34 cellular contexts compared by ENCODE assay signal in genomic region chr14:101411770-101412169, GRCh38.
"Had no signal": no experiment of that assay in that cellular context is flagged by ENCODE, and none has a peak within 500 bp of the region (broad histone marks: within the 10 kb centered on the region; RNA-seq: fewer than 3 reads in every experiment).

No MANE protein-coding gene starts in this region.

- H3K36me3 ChIP-seq: adrenal gland, brain microvascular endothelial cell, breast epithelium had no signal

- H3K27ac ChIP-seq: adrenal gland, brain microvascular endothelial cell, breast epithelium, VCaP had no signal

- H3K4me1 ChIP-seq: adrenal gland, breast epithelium had no signal

- H3K9me3 ChIP-seq: adrenal gland, body of pancreas, breast epithelium had no signal

- DNase-seq: activated B cell treated with CpG ODN at 0.5 μM for 24 hours; activated CD4-positive, alpha-beta memory T cell treated with anti-CD3 and anti-CD28 coated beads for 36 hours; activated CD4-positive, alpha-beta T cell treated with anti-CD3 and anti-CD28 coated beads for 36 hours; activated CD4-positive, alpha-beta T cell treated with anti-CD3 and anti-CD28 coated beads for 48 hours; activated CD4-positive, alpha-beta T cell treated with anti-CD3 and anti-CD28 coated beads, Interleukin-2, amount 50 U/mL, for 1 hour; activated CD4-positive, alpha-beta T cell treated with anti-CD3 and anti-CD28 coated beads, Interleukin-2, amount 50 U/mL, for 4 hours; activated CD4-positive, CD25-positive, alpha-beta regulatory T cell treated with anti-CD3 and anti-CD28 coated beads, Interleukin-2, amount 50 U/mL, for 72 hours; activated CD8-positive, alpha-beta memory T cell treated with anti-CD3 and anti-CD28 coated beads, Interleukin-2, amount 50 U/mL, for 4 hours; activated CD8-positive, alpha-beta T cell treated with anti-CD3 and anti-CD28 coated beads for 36 hours; activated effector memory CD4-positive, alpha-beta T cell treated with anti-CD3 and anti-CD28 coated beads, Interleukin-2, amount 50 U/mL, for 16 hours; activated gamma-delta T cell treated with Interleukin-2 at 50 U/mL for 16 hours; activated naive CD4-positive, alpha-beta T cell; activated naive CD4-positive, alpha-beta T cell treated with anti-CD3 and anti-CD28 coated beads for 36 hours; activated naive CD4-positive, alpha-beta T cell treated with anti-CD3 and anti-CD28 coated beads, Interleukin-2, amount 50 U/mL, for 16 hours; activated naive CD8-positive, alpha-beta T cell treated with anti-CD3 and anti-CD28 coated beads for 36 hours; activated T-cell treated with anti-CD3 and anti-CD28 coated beads for 4 hours; activated T-cell treated with anti-CD3 and anti-CD28 coated beads, Interleukin-2, amount 50 U/mL, for 1 hour; activated T-cell treated with anti-CD3 and anti-CD28 coated beads, Interleukin-2, amount 50 U/mL, for 4 hours; activated T-cell treated with anti-CD3 and anti-CD28 coated beads, Interleukin-2, amount 50 U/mL, for 72 hours; adrenal gland; amniotic stem cell; aorta; brain microvascular endothelial cell; central memory CD4-positive, alpha-beta T cell; T-helper 17 cell; T-helper 9 cell had no signal

- ATAC-seq: activated CD4-positive, alpha-beta T cell treated with anti-CD3 and anti-CD28 coated beads for 36 hours; activated CD8-positive, alpha-beta T cell treated with anti-CD3 and anti-CD28 coated beads for 36 hours; activated naive CD4-positive, alpha-beta T cell treated with anti-CD3 and anti-CD28 coated beads, Interleukin-2, amount 50 U/mL, for 72 hours; activated T-cell treated with anti-CD3 and anti-CD28 coated beads, Interleukin-2, amount 50 U/mL, for 4 hours; activated T-cell treated with anti-CD3 and anti-CD28 coated beads, Interleukin-2, amount 50 U/mL, for 72 hours; activated T-helper 17 cell treated with anti-CD3 and anti-CD28 coated beads, Interleukin-2, amount 50 U/mL, for 72 hours; body of pancreas; T-helper 17 cell had no signal

- H3K36me3 Mint-ChIP-seq: activated CD4-positive, alpha-beta memory T cell treated with anti-CD3 and anti-CD28 coated beads for 36 hours; activated naive CD4-positive, alpha-beta T cell treated with anti-CD3 and anti-CD28 coated beads, Interleukin-2, amount 50 U/mL, for 72 hours; activated naive CD8-positive, alpha-beta T cell treated with anti-CD3 and anti-CD28 coated beads for 36 hours had no signal

- H3K4me1 Mint-ChIP-seq: activated CD4-positive, alpha-beta T cell treated with anti-CD3 and anti-CD28 coated beads for 36 hours; activated T-helper 17 cell treated with anti-CD3 and anti-CD28 coated beads, Interleukin-2, amount 50 U/mL, for 72 hours had no signal

- H3K4me3 ChIP-seq: adrenal gland, body of pancreas, breast epithelium had no signal

- H3K9me3 Mint-ChIP-seq: activated B cell treated with CpG ODN at 0.5 μM for 24 hours; activated CD4-positive, alpha-beta memory T cell treated with anti-CD3 and anti-CD28 coated beads for 36 hours; activated CD8-positive, alpha-beta T cell treated with anti-CD3 and anti-CD28 coated beads for 36 hours; activated naive CD4-positive, alpha-beta T cell treated with anti-CD3 and anti-CD28 coated beads for 36 hours; activated naive CD4-positive, alpha-beta T cell treated with anti-CD3 and anti-CD28 coated beads, Interleukin-2, amount 50 U/mL, for 72 hours; activated naive CD8-positive, alpha-beta T cell treated with anti-CD3 and anti-CD28 coated beads for 36 hours; activated T-cell treated with anti-CD3 and anti-CD28 coated beads, Interleukin-2, amount 50 U/mL, for 4 hours; activated T-cell treated with anti-CD3 and anti-CD28 coated beads, Interleukin-2, amount 50 U/mL, for 72 hours; activated T-helper 1 cell treated with anti-CD3 and anti-CD28 coated beads, Interleukin-12 subunit alpha, Interleukin-12 subunit beta, Interleukin-2, Interleukin-4 antibody, amounts not matched to agents 30 ng/mL and 10 ng/mL and 1 ng/mL, durations not matched to agents 14 hours and 24 hours and 36 hours; activated T-helper 17 cell treated with anti-CD3 and anti-CD28 coated beads, Interleukin-2, amount 50 U/mL, for 72 hours had no signal

- H3K27me3 ChIP-seq: body of pancreas, brain microvascular endothelial cell, breast epithelium had no signal

- H3K27ac Mint-ChIP-seq: activated B cell treated with CpG ODN at 0.5 μM for 24 hours; activated CD4-positive, alpha-beta memory T cell treated with anti-CD3 and anti-CD28 coated beads for 36 hours; activated CD4-positive, alpha-beta T cell treated with anti-CD3 and anti-CD28 coated beads for 36 hours; activated CD8-positive, alpha-beta T cell treated with anti-CD3 and anti-CD28 coated beads for 36 hours; activated naive CD4-positive, alpha-beta T cell treated with anti-CD3 and anti-CD28 coated beads for 36 hours; activated naive CD4-positive, alpha-beta T cell treated with anti-CD3 and anti-CD28 coated beads, Interleukin-2, amount 50 U/mL, for 72 hours; activated naive CD8-positive, alpha-beta T cell treated with anti-CD3 and anti-CD28 coated beads for 36 hours; activated T-cell treated with anti-CD3 and anti-CD28 coated beads, Interleukin-2, amount 50 U/mL, for 72 hours; activated T-helper 1 cell treated with anti-CD3 and anti-CD28 coated beads, Interleukin-12 subunit alpha, Interleukin-12 subunit beta, Interleukin-2, Interleukin-4 antibody, amounts not matched to agents 30 ng/mL and 10 ng/mL and 1 ng/mL, durations not matched to agents 14 hours and 24 hours and 36 hours; activated T-helper 17 cell treated with anti-CD3 and anti-CD28 coated beads, Interleukin-2, amount 50 U/mL, for 72 hours; T-helper 17 cell had no signal

- FAIRE-seq: astrocyte, TTC549 had no signal

- H3K4me3 Mint-ChIP-seq: activated B cell treated with CpG ODN at 0.5 μM for 24 hours; activated CD4-positive, alpha-beta memory T cell treated with anti-CD3 and anti-CD28 coated beads for 36 hours; activated CD4-positive, alpha-beta T cell treated with anti-CD3 and anti-CD28 coated beads for 36 hours; activated CD8-positive, alpha-beta T cell treated with anti-CD3 and anti-CD28 coated beads for 36 hours; activated naive CD4-positive, alpha-beta T cell treated with anti-CD3 and anti-CD28 coated beads for 36 hours; activated naive CD8-positive, alpha-beta T cell treated with anti-CD3 and anti-CD28 coated beads for 36 hours; activated T-cell treated with anti-CD3 and anti-CD28 coated beads, Interleukin-2, amount 50 U/mL, for 4 hours; activated T-cell treated with anti-CD3 and anti-CD28 coated beads, Interleukin-2, amount 50 U/mL, for 72 hours; activated T-helper 1 cell treated with anti-CD3 and anti-CD28 coated beads, Interleukin-12 subunit alpha, Interleukin-12 subunit beta, Interleukin-2, Interleukin-4 antibody, amounts not matched to agents 30 ng/mL and 10 ng/mL and 1 ng/mL, durations not matched to agents 14 hours and 24 hours and 36 hours; activated T-helper 17 cell treated with anti-CD3 and anti-CD28 coated beads, Interleukin-2, amount 50 U/mL, for 72 hours; T-helper 17 cell had no signal
